31 cellular contexts compared by ENCODE assay signal in the genomic region with DNA sequence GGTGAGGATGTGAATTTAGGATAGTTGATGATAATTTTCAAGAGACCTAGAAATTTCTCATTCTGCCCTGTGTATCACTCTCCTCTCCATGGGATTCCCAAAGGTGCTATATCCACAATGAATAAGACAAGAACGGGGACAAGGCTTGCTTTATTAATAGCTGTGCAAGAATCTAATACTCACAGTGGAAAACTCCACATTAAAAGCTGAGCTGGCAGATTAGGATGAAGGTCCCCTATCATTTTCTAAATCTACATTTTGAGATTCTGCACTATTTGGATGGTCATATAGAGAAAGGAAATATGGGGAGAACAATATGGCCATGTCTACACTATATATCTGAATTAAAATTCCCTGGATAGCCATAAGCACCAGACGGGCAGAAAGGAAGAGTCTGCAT.
"Had no signal": no experiment of that assay in that cellular context is flagged by ENCODE, and none has a peak within 500 bp of the region (broad histone marks: within the 10 kb centered on the region; RNA-seq: fewer than 3 reads in every experiment).

No MANE protein-coding gene starts in this region.

- H3K36me3 ChIP-seq: neutrophil, pancreas, prostate gland, spleen, suprapubic skin, tibial artery, transverse colon, upper lobe of right lung, uterus had no signal

- H3K27ac ChIP-seq: neutrophil, pancreas, prostate gland, skin epidermis, spleen, suprapubic skin, testis, tibial artery, transverse colon, upper lobe of right lung, uterus had no signal

- H3K9me3 Mint-ChIP-seq: naive thymus-derived CD8-positive, alpha-beta T cell; natural killer cell treated with Interleukin-12 subunit alpha and Interleukin-12 subunit beta and Interleukin-15 and Interleukin-18, amount 100 ng/mL, for 72 hours; nephron progenitor cell; neural crest cell; stimulated activated memory B cell treated with anti-CD40 and anti-IgM and Interleukin-4, amounts not matched to agents 10 μg/mL and 1 μg/mL and 100 μg/mL, for 72 hours; stimulated activated naive CD8-positive, alpha-beta T cell treated with anti-CD3 and anti-CD28 coated beads, Interleukin-15, amount 100 ng/mL, for 72 hours; type B pancreatic cell had no signal

- ATAC-seq: naive thymus-derived CD8-positive, alpha-beta T cell; natural killer cell treated with Interleukin-12 subunit alpha and Interleukin-12 subunit beta and Interleukin-15 and Interleukin-18, amount 100 ng/mL, for 72 hours; pancreas; right cardiac atrium; sciatic nerve; stimulated activated memory B cell treated with anti-CD40 and anti-IgM and Interleukin-4, amounts not matched to agents 10 μg/mL and 1 μg/mL and 100 μg/mL, for 72 hours; stimulated activated naive CD8-positive, alpha-beta T cell treated with anti-CD3 and anti-CD28 coated beads, Interleukin-15, amount 100 ng/mL, for 72 hours; stimulated activated naive CD8-positive, alpha-beta T cell treated with anti-CD3 and anti-CD28 coated beads, Interleukin-15, Interleukin-2, amounts not matched to agents 100 U/mL and 50 U/mL, for 24 hours; upper lobe of right lung had no signal

- H3K27me3 Mint-ChIP-seq: naive thymus-derived CD8-positive, alpha-beta T cell; stimulated activated naive CD8-positive, alpha-beta T cell treated with anti-CD3 and anti-CD28 coated beads, Interleukin-15, amount 100 ng/mL, for 72 hours; type B pancreatic cell had no signal

- H3K36me3 Mint-ChIP-seq: naive thymus-derived CD8-positive, alpha-beta T cell; natural killer cell treated with Interleukin-12 subunit alpha and Interleukin-12 subunit beta and Interleukin-15 and Interleukin-18, amount 100 ng/mL, for 72 hours; stimulated activated memory B cell treated with anti-CD40 and anti-IgM and Interleukin-4, amounts not matched to agents 10 μg/mL and 1 μg/mL and 100 μg/mL, for 72 hours; type B pancreatic cell had no signal

- H3K4me3 Mint-ChIP-seq: naive thymus-derived CD8-positive, alpha-beta T cell; natural killer cell treated with Interleukin-12 subunit alpha and Interleukin-12 subunit beta and Interleukin-15 and Interleukin-18, amount 100 ng/mL, for 72 hours; nephron progenitor cell; neural crest cell; stimulated activated memory B cell treated with anti-CD40 and anti-IgM and Interleukin-4, amounts not matched to agents 10 μg/mL and 1 μg/mL and 100 μg/mL, for 72 hours; stimulated activated naive CD8-positive, alpha-beta T cell treated with anti-CD3 and anti-CD28 coated beads, Interleukin-15, amount 100 ng/mL, for 72 hours; type B pancreatic cell had no signal

- H3K27me3 ChIP-seq: neutrophil, pancreas, spleen, suprapubic skin, testis, tibial artery, transverse colon, upper lobe of right lung, uterus had no signal

- H3K4me1 Mint-ChIP-seq: neural crest cell; stimulated activated naive CD8-positive, alpha-beta T cell treated with anti-CD3 and anti-CD28 coated beads, Interleukin-15, amount 100 ng/mL, for 72 hours had no signal

- H3K4me2 ChIP-seq: smooth muscle cell had no signal

- H3K4me3 ChIP-seq: pancreas, prostate gland, skin epidermis, smooth muscle cell, spleen, suprapubic skin, testis, tibial artery, transverse colon, upper lobe of right lung, uterus had no signal

- H3K27ac Mint-ChIP-seq: naive thymus-derived CD8-positive, alpha-beta T cell; natural killer cell treated with Interleukin-12 subunit alpha and Interleukin-12 subunit beta and Interleukin-15 and Interleukin-18, amount 100 ng/mL, for 72 hours; nephron progenitor cell; stimulated activated memory B cell treated with anti-CD40 and anti-IgM and Interleukin-4, amounts not matched to agents 10 μg/mL and 1 μg/mL and 100 μg/mL, for 72 hours; type B pancreatic cell had no signal

- H3K4me1 ChIP-seq: prostate gland, suprapubic skin, upper lobe of right lung, uterus had no signal

- H3K9me3 ChIP-seq: neutrophil, pancreas, prostate gland, spleen, suprapubic skin, testis, tibial artery, transverse colon, upper lobe of right lung, uterus had no signal

- DNase-seq: naive thymus-derived CD8-positive, alpha-beta T cell; nephron progenitor cell; nucleus accumbens; pancreas; retina; right cardiac atrium; spleen; stimulated activated CD4-positive, alpha-beta T cell treated with anti-CD3 and anti-CD28 coated beads, Interleukin-12 subunit alpha, Interleukin-12 subunit beta, amount 100 ng/mL, for 4 hours; stimulated activated CD4-positive, alpha-beta T cell treated with anti-CD3 and anti-CD28 coated beads, Interleukin-1b, Interleukin-23, amount 100 ng/mL, for 48 hours; stimulated activated CD4-positive, alpha-beta T cell treated with anti-CD3 and anti-CD28 coated beads, Interleukin-4, amount 100 ng/mL, for 1 hour; stimulated activated CD4-positive, alpha-beta T cell treated with anti-CD3 and anti-CD28 coated beads, Interleukin-4, amount 100 ng/mL, for 4 hours; stimulated activated CD8-positive, alpha-beta memory T cell treated with anti-CD3 and anti-CD28 coated beads, Interleukin-4, amount 100 ng/mL, for 48 hours; stimulated activated naive CD4-positive, alpha-beta T cell; stimulated activated naive CD8-positive, alpha-beta T cell treated with anti-CD3 and anti-CD28 coated beads, Interleukin-15, amount 100 ng/mL, for 72 hours; stimulated activated naive CD8-positive, alpha-beta T cell treated with anti-CD3 and anti-CD28 coated beads, Interleukin-15, Interleukin-2, amounts not matched to agents 100 U/mL and 50 U/mL, for 24 hours; substantia nigra; testis; tibial artery; transverse colon; upper lobe of right lung; uterus had no signal

- FAIRE-seq: pancreas had no signal
